23 cellular contexts compared by ENCODE assay signal in genomic region chr1:22613226-22613918, GRCh38. TPM values are rescaled to one million over a fixed set of nuclear protein-coding genes. Genes with fewer than 3 reads are reported as not detected.
"Had no signal": no experiment of that assay in that cellular context is flagged by ENCODE, and none has a peak within 500 bp of the region (broad histone marks: within the 10 kb centered on the region; RNA-seq: fewer than 3 reads in every experiment).

No MANE protein-coding gene starts in this region.

- H3K27ac ChIP-seq: breast epithelium, SJCRH30 had no signal

- DNase-seq: activated CD4-positive, alpha-beta T cell treated with anti-CD3 and anti-CD28 coated beads for 4 hours; activated CD4-positive, alpha-beta T cell treated with anti-CD3 and anti-CD28 coated beads, Interleukin-2, amount 50 U/mL, for 4 hours; activated CD8-positive, alpha-beta memory T cell treated with anti-CD3 and anti-CD28 coated beads, Interleukin-2, amount 10 ng/mL, durations not matched to agents 7 days and 5 days; activated effector memory CD4-positive, alpha-beta T cell treated with Interleukin-2 at 50 U/mL for 16 hours; activated naive CD4-positive, alpha-beta T cell; activated T-cell treated with anti-CD3 and anti-CD28 coated beads, Interleukin-2, amount 50 U/mL, for 24 hours; aorta; Kasumi-1; NCI-H1105 treated with DMSO at 0.1 percent for 48 hours; NCI-H1436 treated with DMSO at 0.1 percent for 48 hours; NCI-H774; NK-92 treated with Interleukin-12 subunit alpha and Interleukin-12 subunit beta, amount 100 ng/mL, for 24 hours; OCI-M1; Right ventricle myocardium superior; RPMI8226; SJCRH30; T-helper 1 cell had no signal

- H3K4me3 Mint-ChIP-seq: activated CD8-positive, alpha-beta memory T cell treated with anti-CD3 and anti-CD28 coated beads, Interleukin-2, amount 10 ng/mL, durations not matched to agents 7 days and 5 days; activated naive CD4-positive, alpha-beta T cell treated with anti-CD3 and anti-CD28 coated beads, Interleukin-2, amount 50 U/mL, for 24 hours; activated T-cell treated with anti-CD3 and anti-CD28 coated beads, Interleukin-2, amount 50 U/mL, for 24 hours; activated T-helper 1 cell treated with anti-CD3 and anti-CD28 coated beads, Interleukin-12 subunit alpha, Interleukin-12 subunit beta, Interleukin-2, Interleukin-4 antibody, amounts not matched to agents 30 ng/mL and 10 ng/mL and 1 ng/mL, durations not matched to agents 14 hours and 24 hours and 36 hours had no signal

- H3K27ac Mint-ChIP-seq: activated CD8-positive, alpha-beta memory T cell treated with anti-CD3 and anti-CD28 coated beads, Interleukin-2, amount 10 ng/mL, durations not matched to agents 7 days and 5 days; activated naive CD4-positive, alpha-beta T cell treated with anti-CD3 and anti-CD28 coated beads, Interleukin-2, amount 50 U/mL, for 24 hours; activated T-cell treated with anti-CD3 and anti-CD28 coated beads, Interleukin-2, amount 50 U/mL, for 24 hours; activated T-helper 1 cell treated with anti-CD3 and anti-CD28 coated beads, Interleukin-12 subunit alpha, Interleukin-12 subunit beta, Interleukin-2, Interleukin-4 antibody, amounts not matched to agents 30 ng/mL and 10 ng/mL and 1 ng/mL, durations not matched to agents 14 hours and 24 hours and 36 hours had no signal

- H3K9me3 Mint-ChIP-seq: activated naive CD4-positive, alpha-beta T cell treated with anti-CD3 and anti-CD28 coated beads, Interleukin-2, amount 50 U/mL, for 24 hours; activated T-cell treated with anti-CD3 and anti-CD28 coated beads, Interleukin-2, amount 50 U/mL, for 24 hours; activated T-helper 1 cell treated with anti-CD3 and anti-CD28 coated beads, Interleukin-12 subunit alpha, Interleukin-12 subunit beta, Interleukin-2, Interleukin-4 antibody, amounts not matched to agents 30 ng/mL and 10 ng/mL and 1 ng/mL, durations not matched to agents 14 hours and 24 hours and 36 hours had no signal

- H3K36me3 ChIP-seq: breast epithelium, SJCRH30 had no signal

- H3K9me2 ChIP-seq: SK-N-SH had no signal

- H3K36me3 Mint-ChIP-seq: activated CD8-positive, alpha-beta memory T cell treated with anti-CD3 and anti-CD28 coated beads, Interleukin-2, amount 10 ng/mL, durations not matched to agents 7 days and 5 days; activated naive CD4-positive, alpha-beta T cell treated with anti-CD3 and anti-CD28 coated beads, Interleukin-2, amount 50 U/mL, for 24 hours had no signal

- H3K9ac ChIP-seq: SK-N-SH had no signal

- ATAC-seq: activated CD4-positive, CD25-positive, alpha-beta regulatory T cell treated with anti-CD3 and anti-CD28 coated beads, Interleukin-2, amount 50 U/mL, for 24 hours; activated CD8-positive, alpha-beta memory T cell treated with anti-CD3 and anti-CD28 coated beads, Interleukin-2, amount 10 ng/mL, durations not matched to agents 7 days and 5 days had no signal

- H3K4me1 ChIP-seq: breast epithelium, SJCRH30 had no signal

- H3K4me1 Mint-ChIP-seq: activated CD8-positive, alpha-beta memory T cell treated with anti-CD3 and anti-CD28 coated beads, Interleukin-2, amount 10 ng/mL, durations not matched to agents 7 days and 5 days; activated naive CD4-positive, alpha-beta T cell treated with anti-CD3 and anti-CD28 coated beads, Interleukin-2, amount 50 U/mL, for 24 hours had no signal

- H3K9me3 ChIP-seq: breast epithelium, SJCRH30, SK-N-SH had no signal

- H3K4me2 ChIP-seq: SK-N-SH had no signal

- H3K4me3 ChIP-seq: breast epithelium, SJCRH30 had no signal

RNA-seq across cellular contexts. Expression of gene C1QA, which starts 23.1 kb away (rescaled TPM):
- total RNA-seq: activated CD8-positive, alpha-beta memory T cell treated with anti-CD3 and anti-CD28 coated beads, Interleukin-2, amount 10 ng/mL, durations not matched to agents 7 days and 5 days; activated T-helper 1 cell treated with anti-CD3 and anti-CD28 coated beads, Interleukin-12 subunit alpha, Interleukin-12 subunit beta, Interleukin-2, Interleukin-4 antibody, amounts not matched to agents 30 ng/mL and 10 ng/mL and 1 ng/mL, durations not matched to agents 14 hours and 24 hours and 36 hours; T-helper 2 cell treated with Interferon-gamma antibody and Interleukin-4, amounts not matched to agents 100 ng/mL and 5 ng/mL, for 36 hours had no signal
- polyA plus RNA-seq: SK-N-SH had no signal

RNA-seq across cellular contexts. Expression of gene C1QC, which starts 30.1 kb away (rescaled TPM):
- total RNA-seq: activated CD8-positive, alpha-beta memory T cell treated with anti-CD3 and anti-CD28 coated beads, Interleukin-2, amount 10 ng/mL, durations not matched to agents 7 days and 5 days; activated T-helper 1 cell treated with anti-CD3 and anti-CD28 coated beads, Interleukin-12 subunit alpha, Interleukin-12 subunit beta, Interleukin-2, Interleukin-4 antibody, amounts not matched to agents 30 ng/mL and 10 ng/mL and 1 ng/mL, durations not matched to agents 14 hours and 24 hours and 36 hours; SJCRH30; T-helper 2 cell treated with Interferon-gamma antibody and Interleukin-4, amounts not matched to agents 100 ng/mL and 5 ng/mL, for 36 hours had no signal
- polyA plus RNA-seq: SK-N-SH had no signal

RNA-seq across cellular contexts. Expression of gene C1QB, which starts 39.7 kb away (rescaled TPM):
- total RNA-seq: activated CD8-positive, alpha-beta memory T cell treated with anti-CD3 and anti-CD28 coated beads, Interleukin-2, amount 10 ng/mL, durations not matched to agents 7 days and 5 days; activated T-helper 1 cell treated with anti-CD3 and anti-CD28 coated beads, Interleukin-12 subunit alpha, Interleukin-12 subunit beta, Interleukin-2, Interleukin-4 antibody, amounts not matched to agents 30 ng/mL and 10 ng/mL and 1 ng/mL, durations not matched to agents 14 hours and 24 hours and 36 hours; SJCRH30; T-helper 2 cell treated with Interferon-gamma antibody and Interleukin-4, amounts not matched to agents 100 ng/mL and 5 ng/mL, for 36 hours had no signal
- polyA plus RNA-seq: SK-N-SH had no signal

RNA-seq across cellular contexts. Expression of gene EPHA8, which starts 50.1 kb away (rescaled TPM):
- total RNA-seq: activated CD8-positive, alpha-beta memory T cell treated with anti-CD3 and anti-CD28 coated beads, Interleukin-2, amount 10 ng/mL, durations not matched to agents 7 days and 5 days; activated T-helper 1 cell treated with anti-CD3 and anti-CD28 coated beads, Interleukin-12 subunit alpha, Interleukin-12 subunit beta, Interleukin-2, Interleukin-4 antibody, amounts not matched to agents 30 ng/mL and 10 ng/mL and 1 ng/mL, durations not matched to agents 14 hours and 24 hours and 36 hours; aorta; breast epithelium; Right ventricle myocardium superior; T-helper 2 cell treated with Interferon-gamma antibody and Interleukin-4, amounts not matched to agents 100 ng/mL and 5 ng/mL, for 36 hours had no signal
- polyA plus RNA-seq: aorta had no signal
